ENCODE assay signal across 8 cellular contexts in the genomic region with DNA sequence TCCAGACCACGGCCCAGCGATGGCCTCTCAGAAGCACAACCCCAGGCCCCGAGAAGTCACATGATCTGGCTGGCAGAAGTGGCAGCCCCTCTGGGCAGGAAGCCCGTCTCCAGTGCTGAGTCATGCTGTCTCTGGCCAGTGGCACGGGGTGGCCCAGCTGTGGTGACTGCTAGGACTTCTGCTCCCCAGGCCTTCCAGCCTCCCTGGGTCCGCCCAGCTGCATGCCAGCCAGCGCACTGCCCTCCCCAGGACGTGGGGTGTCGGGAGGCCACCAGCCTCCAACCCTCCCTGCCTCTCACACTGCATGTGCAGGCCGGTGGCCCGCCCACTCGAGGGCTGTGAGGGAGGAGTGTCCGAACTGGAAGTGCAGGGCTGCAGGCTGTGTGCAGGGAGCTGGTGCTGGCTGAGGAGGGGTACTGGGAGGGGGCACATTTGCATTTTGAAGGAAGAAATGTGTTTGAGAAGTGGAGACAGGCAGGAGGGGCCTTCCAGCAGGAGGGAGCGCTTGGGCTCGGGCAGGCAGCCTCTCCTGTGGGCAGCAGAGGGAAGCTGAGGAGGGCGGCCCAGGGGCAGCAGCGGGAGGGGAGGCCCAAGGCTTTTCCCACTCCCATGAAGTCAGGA. TPM values are rescaled to one million over a fixed set of nuclear protein-coding genes. Genes with fewer than 3 reads are reported as not detected.
DNase-seq lines count a peak whose midpoint lies in the region; ATAC-seq and TF ChIP-seq lines count a peak whose summit lies in the region.

No MANE protein-coding gene starts in this region.

- CTCF ChIA-PET in MCF 10A (lab: Yijun Ruan, JAX), result interaction anchor here (0.7 to 1.6 kb wide), 4 partner anchors 16 to 148 kb away, joined by 3 to 7 read pairs (median 4); no protein-coding TSS in a partner anchor

- H3K27ac ChIP-seq in left lung (peak overlapping the region; percentile 22 to 87), thoracic aorta (peak overlapping the region; percentile 79 to 80)

- peaks cover 16 to 62% of the 10 kb centered on the region in 2 donors for H3K4me1 ChIP-seq in left lung
- H3K4me1 ChIP-seq in thoracic aorta (ENCODE audit: control insufficient read depth in 1 of 2, low read depth in 2 of 2), result peaks cover 23 to 25% of the 10 kb centered on the region in 2 donors

- H3K9me3 ChIP-seq in left lung, result no peaks in the 10 kb centered on the region
- no peaks in the 10 kb centered on the region for H3K9me3 ChIP-seq in thoracic aorta

- peak; percentile 77 for DNase-seq in COLO829 (ENCODE audit: low spot score)
- DNase-seq in MV-4-11 (lab: John Stamatoyannopoulos, UW), result peak; percentile 80
- DNase-seq in MCF 10A (ENCODE audit: unreplicated experiment), result peak; percentile 87
- peak; percentile 90 to 95 for DNase-seq in left lung
- DNase-seq in thoracic aorta (ENCODE audit: low spot score), result peak; percentile 71
- DNase-seq in stimulated activated CD4-positive, alpha-beta T cell treated with anti-CD3 and anti-CD28 coated beads, Interleukin-15, amount 100 ng/mL, for 24 hours, result no peak

- TF ChIP-seq CTCF in MCF 10A (IDR thresholded peaks at IDR 0.05; ENCODE audit: unreplicated experiment) (no peak), left lung (IDR thresholded peaks at IDR 0.05) (no peak), thoracic aorta (IDR thresholded peaks at IDR 0.05) (no peak)

- intact Hi-C loops in MCF 10A (cut with micrococcal nuclease) (no loop called here), left lung (cut with DNase I) (no loop called here)

- peaks cover 61% of the 10 kb centered on the region for H3K4me1 Mint-ChIP-seq in MCF 10A (ENCODE audit: insufficient read depth, unreplicated experiment)

- H3K4me3 ChIP-seq in left lung (no peak overlapping the region), thoracic aorta (peak overlapping the region; percentile 21)

- BruUV-seq in MCF 10A (replicated peaks; lab: Mats Ljungman, UMichigan), result no TSS peak

- peak overlapping the region; percentile 20 for H3K27ac Mint-ChIP-seq in MCF 10A (ENCODE audit: low read depth, unreplicated experiment)

- H3K27me3 Mint-ChIP-seq in MCF 10A (ENCODE audit: insufficient read depth, unreplicated experiment), result no peaks in the 10 kb centered on the region

- POLR2A ChIA-PET in MCF 10A (lab: Yijun Ruan, JAX), result interaction anchor here (0.8 to 1.5 kb wide), 4 partner anchors 12 to 122 kb away, joined by 3 to 4 read pairs (median 3); partner anchors contain the start of gene HPCAL1

- ATAC-seq in left lung, result peak; percentile 86
- peak; percentile 83 for ATAC-seq in thoracic aorta (ENCODE audit: insufficient number of reproducible peaks, low FRiP score, low read depth)
- ATAC-seq in HG02623 (IDR thresholded peaks at IDR 0.05; ENCODE audit: unreplicated experiment), result no peak
- ATAC-seq in activated CD4-positive, CD25-positive, alpha-beta regulatory T cell treated with anti-CD3 and anti-CD28 coated beads, Interleukin-2, amount 50 U/mL, for 24 hours, result no peak

- H3K36me3 Mint-ChIP-seq in MCF 10A (ENCODE audit: insufficient read depth, unreplicated experiment), result no peaks in the 10 kb centered on the region

- H3K4me3 Mint-ChIP-seq in MCF 10A (ENCODE audit: unreplicated experiment), result peak overlapping the region; percentile 5

- H3K27me3 ChIP-seq in left lung (no peaks in the 10 kb centered on the region), thoracic aorta (replicated peaks; ENCODE audit: insufficient read depth) (no peaks in the 10 kb centered on the region)

- H3K36me3 ChIP-seq in left lung (no peaks in the 10 kb centered on the region), thoracic aorta (no peaks in the 10 kb centered on the region)

- H3K9me3 Mint-ChIP-seq in MCF 10A (ENCODE audit: unreplicated experiment), result no peaks in the 10 kb centered on the region

RNA-seq across cellular contexts. Expression of gene HPCAL1, which starts 17.0 kb away (rescaled TPM):
- total RNA-seq in MCF 10A (2022), result 136 and 144 TPM in 2 replicates
- total RNA-seq in left lung, result 100 to 1,000 TPM; 107 to 108 TPM
- total RNA-seq in thoracic aorta, result 10 to 100 TPM; 34.6 to 50.2 TPM

Comparison
In these comparisons a context has a peak if more than half of its experiments do, and no peak if none do; other contexts are left out.
1. ATAC-seq: peak in left lung (single experiment) and thoracic aorta (single experiment); none in HG02623 (single experiment) and activated CD4-positive, CD25-positive, alpha-beta regulatory T cell treated with anti-CD3 and anti-CD28 coated beads, Interleukin-2, amount 50 U/mL, for 24 hours (0 of 2).